13 cellular contexts compared by ENCODE assay signal in genomic region chr7:18530224-18531179, GRCh38. TPM values are rescaled to one million over a fixed set of nuclear protein-coding genes. Genes with fewer than 3 reads are reported as not detected.
DNase-seq lines count a peak whose midpoint lies in the region; ATAC-seq, FAIRE-seq and TF ChIP-seq lines count a peak whose summit lies in the region.
"Had no signal": no experiment of that assay in that cellular context is flagged by ENCODE, and none has a peak within 500 bp of the region (broad histone marks: within the 10 kb centered on the region; RNA-seq: fewer than 3 reads in every experiment).

No MANE protein-coding gene starts in this region.

- H3K27me3 ChIP-seq in SK-N-SH (ENCODE audit: insufficient read depth): no peaks in the 10 kb centered on the region
- H3K27me3 ChIP-seq: thyroid gland had no signal

- CTCF ChIA-PET in SK-N-SH (lab: Yijun Ruan, JAX): interaction anchor here (0.9 to 1.5 kb wide), 3 partner anchors 10 to 178 kb away, joined by 3 to 5 read pairs (median 4); no protein-coding TSS in a partner anchor

- H3K27ac ChIP-seq in SK-N-SH (ENCODE audit: low read depth in 2 of 2, low read length in 1 of 2): no peak overlapping the region

- WGBS in SK-N-SH (ENCODE audit: low lambda C conversion rate): 91% methylated on average over 5 of the region's 5 CpGs

- no peaks in the 10 kb centered on the region for H3K36me3 Mint-ChIP-seq in glutamatergic neuron (ENCODE audit: unreplicated experiment)

- H3F3A ChIP-seq in SK-N-SH (replicated peaks; ENCODE audit: insufficient read depth): peaks cover 29% of the 10 kb centered on the region

- no peak overlapping the region for H3K4me3 ChIP-seq in SK-N-SH (ENCODE audit: low read depth in 2 of 2, low read length in 1 of 2)
- H3K4me3 ChIP-seq: thyroid gland had no signal

- H3K4me1 ChIP-seq in SK-N-SH (ENCODE audit: control insufficient read depth in 1 of 2, insufficient read depth in 2 of 2, low read depth in 1 of 2, low read length in 1 of 2): peaks cover 5 to 17% of the 10 kb centered on the region in 2 experiments; a peak in 3 of 4 replicates

- no peak for TF ChIP-seq RAD21 in SK-N-SH (IDR thresholded peaks at IDR 0.05; ENCODE audit: low read length)

- no peaks in the 10 kb centered on the region for H3K9me3 ChIP-seq in SK-N-SH
- H3K9me3 ChIP-seq: thyroid gland had no signal

- peak; percentile 63 for FAIRE-seq in GM18507 (lab: Jason Lieb, UNC)
- FAIRE-seq: D721Med had no signal

- H3K27ac Mint-ChIP-seq in glutamatergic neuron (ENCODE audit: unreplicated experiment): peak overlapping the region; percentile 93

- TF ChIP-seq EP300 in SK-N-SH (IDR thresholded peaks at IDR 0.05; ENCODE audit: borderline replicate concordance in 1 of 2, low read depth in 1 of 2, low read length in 1 of 2): no peak

- H3K79me2 ChIP-seq in SK-N-SH (ENCODE audit: insufficient read depth): peaks cover 86% of the 10 kb centered on the region

- ATAC-seq in GM21529 (IDR thresholded peaks at IDR 0.05; ENCODE audit: unreplicated experiment): peak; percentile 75
- peak; percentile 60 for ATAC-seq in HG03280 (IDR thresholded peaks at IDR 0.05; ENCODE audit: unreplicated experiment)

- H3K9me3 Mint-ChIP-seq in glutamatergic neuron (ENCODE audit: unreplicated experiment): no peaks in the 10 kb centered on the region

- no peaks in the 10 kb centered on the region for H4K20me1 ChIP-seq in SK-N-SH (ENCODE audit: insufficient read depth)

- no peak for TF ChIP-seq CTCF in glutamatergic neuron (IDR thresholded peaks at IDR 0.05; ENCODE audit: partially characterized antibody, unreplicated experiment)
- no peak for TF ChIP-seq CTCF in SK-N-SH (IDR thresholded peaks at IDR 0.05)

- no peak overlapping the region for H3K4me2 ChIP-seq in SK-N-SH

- H3K4me1 Mint-ChIP-seq in glutamatergic neuron (ENCODE audit: low read depth, unreplicated experiment): peaks cover 45% of the 10 kb centered on the region

- H3K27me3 Mint-ChIP-seq in glutamatergic neuron (ENCODE audit: unreplicated experiment): peaks cover 2% of the 10 kb centered on the region

- POLR2A ChIA-PET in SK-N-SH (lab: Yijun Ruan, JAX): no interaction called here

- no peak for DNase-seq in GM18507 (ENCODE audit: extremely low spot score, insufficient read length, low read depth)
- DNase-seq in glutamatergic neuron: no peak
- DNase-seq in SK-N-SH: no peak
- no peak for DNase-seq in NCI-H187 (lab: John Stamatoyannopoulos, UW)
- no peak for DNase-seq in GM19238 (ENCODE audit: insufficient read length, low spot score)
- no peak for DNase-seq in activated CD8-positive, alpha-beta memory T cell treated with anti-CD3 and anti-CD28 coated beads, Interleukin-2, amount 50 U/mL, for 48 hours
- DNase-seq: anterior cingulate cortex, NCI-H2081 treated with DMSO at 0.1 percent for 48 hours, SHP77 had no signal

- H3K36me3 ChIP-seq in SK-N-SH (replicated peaks in 1 of 2; ENCODE audit: control insufficient read depth in 1 of 2, insufficient read depth in 2 of 2, low read length in 1 of 2): peaks cover 0 to 35% of the 10 kb centered on the region in 2 experiments
- H3K36me3 ChIP-seq: thyroid gland had no signal

- no peaks in the 10 kb centered on the region for H3K9me2 ChIP-seq in SK-N-SH

- H2AFZ ChIP-seq in SK-N-SH (ENCODE audit: low read depth): no peak overlapping the region

- H3K9ac ChIP-seq in SK-N-SH: no peak overlapping the region

- H3K4me3 Mint-ChIP-seq in glutamatergic neuron (ENCODE audit: unreplicated experiment): peak overlapping the region; percentile 63

TF ChIP-seq in SK-N-SH, 30 proteins besides CTCF, POLR2A, EP300 and RAD21:
- no peak for TF ChIP-seq MAX (IDR thresholded peaks at IDR 0.05; ENCODE audit: low read depth)
- no peak for TF ChIP-seq ELF1 (IDR thresholded peaks at IDR 0.05)
- no peak for TF ChIP-seq IRF3 (IDR thresholded peaks at IDR 0.05; ENCODE audit: low read depth, low read length)
- TF ChIP-seq NFIC (IDR thresholded peaks at IDR 0.05; ENCODE audit: borderline replicate concordance): no peak
- no peak for TF ChIP-seq SMC3 (IDR thresholded peaks at IDR 0.05; ENCODE audit: low read depth, low read length)
- no peak for TF ChIP-seq ZBTB33 (IDR thresholded peaks at IDR 0.05; ENCODE audit: borderline replicate concordance, low read depth)
- no peak for TF ChIP-seq RXRA (IDR thresholded peaks at IDR 0.05; ENCODE audit: borderline replicate concordance, low read depth)
- TF ChIP-seq GATA2 (CRISPR knock-in tag; IDR thresholded peaks at IDR 0.05): no peak
- no peak for TF ChIP-seq EZH2phosphoT487 (IDR thresholded peaks at IDR 0.05; ENCODE audit: borderline replicate concordance, low read depth)
- no peak for TF ChIP-seq FOXM1 (IDR thresholded peaks at IDR 0.05; ENCODE audit: low read depth)
- TF ChIP-seq NRF1 (IDR thresholded peaks at IDR 0.05; ENCODE audit: low read depth, low read length): no peak
- no peak for TF ChIP-seq TAF1 (IDR thresholded peaks at IDR 0.05; ENCODE audit: borderline replicate concordance, low read depth, low read length)
- TF ChIP-seq FOSL2 (IDR thresholded peaks at IDR 0.05; ENCODE audit: borderline replicate concordance, low read depth): no peak
- no peak for TF ChIP-seq POLR2AphosphoS5 (IDR thresholded peaks at IDR 0.05; ENCODE audit: low read depth, low read length)
- no peak for TF ChIP-seq RFX5 (IDR thresholded peaks at IDR 0.05; ENCODE audit: low read length)
- no peak for TF ChIP-seq MEF2A (IDR thresholded peaks at IDR 0.05; ENCODE audit: borderline replicate concordance, low read depth)

RNA-seq across cellular contexts. Expression of gene HDAC9, which starts 35.0 kb away (rescaled TPM):
- total RNA-seq in glutamatergic neuron (ENCODE audit: unreplicated experiment): 94.8 TPM
- polyA plus RNA-seq in SK-N-SH (2012; rRNA removed): 11.6 and 19.8 TPM in 2 replicates
- 12.1 and 15.5 TPM in 2 replicates for polyA plus RNA-seq in SK-N-SH (2012; cell fraction: cytosol; rRNA removed)
- 15.1 and 30.9 TPM in 2 replicates for polyA plus RNA-seq in SK-N-SH (2012; cell fraction: nucleus; rRNA removed)
